1 cellular context compared by ENCODE assay signal in genomic region chr17:75046583-75047289, GRCh38.
TF ChIP-seq lines count a peak whose summit lies in the region.

ATP5PD (minus strand) TSS chr17:75046969; CDS start chr17:75042650, 4,319 bp downstream.
KCTD2 (plus strand) TSS chr17:75047225; CDS start chr17:75047251, 26 bp downstream.

TF ChIP-seq in HepG2, 621 proteins besides CTCF, POLR2A, EP300 and RAD21 (continued from another document and continues in another):
- TF ChIP-seq DMTF1 (CRISPR knock-in tag; IDR thresholded peaks at IDR 0.05) (no peak), ZNF550 (CRISPR knock-in tag; IDR thresholded peaks at IDR 0.05; ENCODE audit: borderline replicate concordance) (0 out of 2 replicates have a peak, but pooled peaks have one; percentile 11), SIX4 (CRISPR knock-in tag; IDR thresholded peaks at IDR 0.05) (peak; percentile 18; the same call in 1 of the 2 replicates), MLX (CRISPR knock-in tag; IDR thresholded peaks at IDR 0.05) (no peak; the same call in 1 of the 2 replicates), ARHGAP35 (CRISPR knock-in tag; IDR thresholded peaks at IDR 0.05; ENCODE audit: borderline replicate concordance) (peak; percentile 94), ZNF619 (CRISPR knock-in tag; IDR thresholded peaks at IDR 0.05) (peak; percentile 77; the same call in 1 of the 2 replicates), IRF2 (CRISPR knock-in tag; IDR thresholded peaks at IDR 0.05) (peak; percentile 90), MAFK (conservative IDR thresholded peaks at IDR 0.05 in 1 of 2, IDR thresholded peaks at IDR 0.05 in 1 of 2; ENCODE audit: low read length in 2 of 2) (no peak), ZNF382 (CRISPR knock-in tag; IDR thresholded peaks at IDR 0.05; ENCODE audit: borderline replicate concordance) (no peak), PCBP1 (IDR thresholded peaks at IDR 0.05; ENCODE audit: borderline replicate concordance, low read depth, low read length) (peak; percentile 93; the same call in 1 of the 2 replicates), ZNF337 (CRISPR knock-in tag; IDR thresholded peaks at IDR 0.05; ENCODE audit: borderline replicate concordance, low read depth) (peak; percentile 65; the same call in 1 of the 2 replicates), BCLAF1 (IDR thresholded peaks at IDR 0.05) (no peak), IRX3 (CRISPR knock-in tag; IDR thresholded peaks at IDR 0.05; ENCODE audit: borderline replicate concordance, low read depth) (no peak), MEIS1 (CRISPR knock-in tag; IDR thresholded peaks at IDR 0.05; ENCODE audit: borderline replicate concordance) (peak; percentile 93), MTERF4 (CRISPR knock-in tag; IDR thresholded peaks at IDR 0.05) (peak; percentile 94; the same call in 1 of the 2 replicates), MZF1 (CRISPR knock-in tag; IDR thresholded peaks at IDR 0.05; ENCODE audit: borderline replicate concordance) (no peak), NR0B2 (CRISPR knock-in tag; IDR thresholded peaks at IDR 0.05) (0 out of 2 replicates have a peak, but pooled peaks have one; percentile 8), NFAT5 (CRISPR knock-in tag; IDR thresholded peaks at IDR 0.05) (peak; percentile 47; the same call in 1 of the 2 replicates), RELA (CRISPR knock-in tag; IDR thresholded peaks at IDR 0.05) (peak; percentile 90; the same call in 1 of the 2 replicates), SNAPC4 (CRISPR knock-in tag; IDR thresholded peaks at IDR 0.05) (peak; percentile 28; the same call in 1 of the 2 replicates), NR2F1 (CRISPR knock-in tag; IDR thresholded peaks at IDR 0.05) (peak; percentile 37 to 61; a peak in 3 of 4 replicates), CEBPZ (IDR thresholded peaks at IDR 0.05; ENCODE audit: low read length) (peak; percentile 78), KDM3A (CRISPR knock-in tag; IDR thresholded peaks at IDR 0.05; ENCODE audit: low read depth) (peak; percentile 33; the same call in 1 of the 2 replicates), TOE1 (CRISPR knock-in tag; IDR thresholded peaks at IDR 0.05) (no peak), NFKB2 (CRISPR knock-in tag; IDR thresholded peaks at IDR 0.05; ENCODE audit: borderline replicate concordance) (peak; percentile 83; the same call in 1 of the 2 replicates), TBP (CRISPR knock-in tag; IDR thresholded peaks at IDR 0.05) (no peak), SMAD1 (CRISPR knock-in tag; IDR thresholded peaks at IDR 0.05; ENCODE audit: borderline replicate concordance, low read depth) (peak; percentile 82; the same call in 1 of the 2 replicates), SNAI1 (CRISPR knock-in tag; IDR thresholded peaks at IDR 0.05; ENCODE audit: borderline replicate concordance) (peak; percentile 96; the same call in 1 of the 2 replicates), RAD51 (IDR thresholded peaks at IDR 0.05; ENCODE audit: borderline replicate concordance) (no peak), PLSCR1 (CRISPR knock-in tag; IDR thresholded peaks at IDR 0.05; ENCODE audit: borderline replicate concordance) (no peak), ATF7-NPFF (CRISPR knock-in tag; IDR thresholded peaks at IDR 0.05; ENCODE audit: low read depth) (peak; percentile 89; the same call in 1 of the 2 replicates)
